Comparison of ENCODE assay signal across 23 cellular contexts in genomic region chr3:40714771-40715170, GRCh38.
DNase-seq lines count a peak whose midpoint lies in the region; ATAC-seq and TF ChIP-seq lines count a peak whose summit lies in the region.
"Had no signal": no experiment of that assay in that cellular context is flagged by ENCODE, and none has a peak within 500 bp of the region (broad histone marks: within the 10 kb centered on the region; RNA-seq: fewer than 3 reads in every experiment).

No MANE protein-coding gene starts in this region.

- H3K27me3 ChIP-seq in testis: no peaks in the 10 kb centered on the region
- H3K27me3 ChIP-seq: gastroesophageal sphincter, tibial nerve had no signal

- no peak for TF ChIP-seq CTCF in WTC11 (IDR thresholded peaks at IDR 0.05)
- TF ChIP-seq CTCF in fibroblast of villous mesenchyme (IDR thresholded peaks at IDR 0.05; ENCODE audit: insufficient read depth, low read depth, low read length): no peak
- TF ChIP-seq CTCF in testis (IDR thresholded peaks at IDR 0.05): no peak
- TF ChIP-seq CTCF in coronary artery (IDR thresholded peaks at IDR 0.05): no peak

- H3K4me1 ChIP-seq in testis: no peaks in the 10 kb centered on the region
- H3K4me1 ChIP-seq: A549 had no signal

- H3K27me3 Mint-ChIP-seq in stimulated activated naive CD8-positive, alpha-beta T cell treated with anti-CD3 and anti-CD28 coated beads, Interleukin-15, Interleukin-2, amounts not matched to agents 100 ng/mL and 50 ng/mL, for 24 hours: peaks cover 12% of the 10 kb centered on the region
- H3K27me3 Mint-ChIP-seq in stimulated activated naive CD8-positive, alpha-beta T cell treated with anti-CD3 and anti-CD28 coated beads, Interleukin-15, amount 100 ng/mL, for 72 hours: peaks cover 35% of the 10 kb centered on the region
- peaks cover 3% of the 10 kb centered on the region; the same call in 1 of the 2 replicates for H3K27me3 Mint-ChIP-seq in WTC11 (ENCODE audit: low read depth)

- H3K27ac Mint-ChIP-seq in stimulated activated naive CD8-positive, alpha-beta T cell treated with anti-CD3 and anti-CD28 coated beads, Interleukin-15, Interleukin-2, amounts not matched to agents 100 ng/mL and 50 ng/mL, for 24 hours: peak overlapping the region; percentile 59
- H3K27ac Mint-ChIP-seq in stimulated activated naive CD8-positive, alpha-beta T cell treated with anti-CD3 and anti-CD28 coated beads, Interleukin-15, amount 100 ng/mL, for 72 hours: peak overlapping the region in 1 of 2 donors; percentile 44
- H3K27ac Mint-ChIP-seq in WTC11: no peak overlapping the region
- H3K27ac Mint-ChIP-seq: activated naive CD4-positive, alpha-beta T cell treated with anti-CD3 and anti-CD28 coated beads, Interleukin-2, amount 50 U/mL, for 24 hours had no signal

- WGBS in testis, 2 donors: 67 to 81% methylated on average over 9 of the region's 9 CpGs

- CTCF ChIA-PET in WTC11 (lab: Charles Lee): no interaction called here

- intact Hi-C loops in testis (cut with DNase I; ENCODE audit: low total_unique reads): no loop called here

- H3K9me3 ChIP-seq in testis: no peaks in the 10 kb centered on the region
- H3K9me3 ChIP-seq: A549, gastroesophageal sphincter, tibial nerve had no signal

- TF ChIP-seq POLR2A in testis (IDR thresholded peaks at IDR 0.05): no peak

- no peaks in the 10 kb centered on the region for H3K36me3 ChIP-seq in testis (ENCODE audit: low read depth, missing control alignments)
- H3K36me3 ChIP-seq: gastroesophageal sphincter, tibial nerve had no signal

- POLR2A ChIA-PET in WTC11 (lab: Charles Lee): no interaction called here

- H3K4me3 ChIP-seq in fibroblast of villous mesenchyme (ENCODE audit: low read depth, low read length): no peak overlapping the region
- H3K4me3 ChIP-seq in testis: no peak overlapping the region
- no peak overlapping the region for H3K4me3 ChIP-seq in coronary artery
- H3K4me3 ChIP-seq: A549, gastroesophageal sphincter, lung, tibial nerve had no signal

- no peaks in the 10 kb centered on the region for H3K36me3 Mint-ChIP-seq in stimulated activated naive CD8-positive, alpha-beta T cell treated with anti-CD3 and anti-CD28 coated beads, Interleukin-15, Interleukin-2, amounts not matched to agents 100 ng/mL and 50 ng/mL, for 24 hours (ENCODE audit: low read depth)
- H3K36me3 Mint-ChIP-seq in WTC11: no peaks in the 10 kb centered on the region
- H3K36me3 Mint-ChIP-seq: activated naive CD4-positive, alpha-beta T cell treated with anti-CD3 and anti-CD28 coated beads, Interleukin-2, amount 50 U/mL, for 24 hours had no signal

- no peak for ATAC-seq in stimulated activated naive CD8-positive, alpha-beta T cell treated with anti-CD3 and anti-CD28 coated beads, Interleukin-15, amount 100 ng/mL, for 72 hours
- ATAC-seq in WTC11 (peak; percentile 34; the same call in 1 of the 2 replicates), HG03159 (IDR thresholded peaks at IDR 0.05; ENCODE audit: unreplicated experiment) (no peak)
- ATAC-seq: A549, gastroesophageal sphincter had no signal

- no peak overlapping the region for H3K4me3 Mint-ChIP-seq in stimulated activated naive CD8-positive, alpha-beta T cell treated with anti-CD3 and anti-CD28 coated beads, Interleukin-15, Interleukin-2, amounts not matched to agents 100 ng/mL and 50 ng/mL, for 24 hours
- H3K4me3 Mint-ChIP-seq in stimulated activated naive CD8-positive, alpha-beta T cell treated with anti-CD3 and anti-CD28 coated beads, Interleukin-15, amount 100 ng/mL, for 72 hours: no peak overlapping the region
- no peak overlapping the region for H3K4me3 Mint-ChIP-seq in WTC11
- H3K4me3 Mint-ChIP-seq: activated naive CD4-positive, alpha-beta T cell treated with anti-CD3 and anti-CD28 coated beads, Interleukin-2, amount 50 U/mL, for 24 hours had no signal

- peaks cover 22% of the 10 kb centered on the region for H3K4me1 Mint-ChIP-seq in stimulated activated naive CD8-positive, alpha-beta T cell treated with anti-CD3 and anti-CD28 coated beads, Interleukin-15, Interleukin-2, amounts not matched to agents 100 ng/mL and 50 ng/mL, for 24 hours (ENCODE audit: low read depth)
- H3K4me1 Mint-ChIP-seq in stimulated activated naive CD8-positive, alpha-beta T cell treated with anti-CD3 and anti-CD28 coated beads, Interleukin-15, amount 100 ng/mL, for 72 hours: peaks cover 6% of the 10 kb centered on the region
- no peaks in the 10 kb centered on the region; the same call in none of the 2 replicates for H3K4me1 Mint-ChIP-seq in WTC11
- H3K4me1 Mint-ChIP-seq: activated naive CD4-positive, alpha-beta T cell treated with anti-CD3 and anti-CD28 coated beads, Interleukin-2, amount 50 U/mL, for 24 hours had no signal

- H3K27ac ChIP-seq in testis: no peak overlapping the region
- no peak overlapping the region for H3K27ac ChIP-seq in coronary artery
- H3K27ac ChIP-seq: A549, gastroesophageal sphincter, tibial nerve had no signal

- no peak for DNase-seq in stimulated activated naive CD8-positive, alpha-beta T cell treated with anti-CD3 and anti-CD28 coated beads, Interleukin-15, amount 100 ng/mL, for 72 hours
- DNase-seq in WTC11 (ENCODE audit: low spot score) (no peak), fibroblast of villous mesenchyme (ENCODE audit: low read depth) (peak; percentile 2), testis (no peak), coronary artery (ENCODE audit: low spot score) (no peak)
- DNase-seq in activated naive CD4-positive, alpha-beta T cell treated with Interleukin-2 at 50 U/mL for 16 hours: no peak
- DNase-seq: anterior cingulate cortex; central memory CD4-positive, alpha-beta T cell; H7; islet precursor cell; NCI-H1048; NCI-H187 treated with DMSO at 0.1 percent for 48 hours; NCI-H526 treated with DMSO at 0.1 percent for 48 hours; SHP77; stimulated activated CD4-positive, alpha-beta T cell treated with anti-CD3 and anti-CD28 coated beads, Interleukin-2, amount 100 ng/mL, for 48 hours; stimulated activated naive CD4-positive, alpha-beta T cell treated with Interleukin-2 at 50 U/mL for 16 hours had no signal

- no peaks in the 10 kb centered on the region for H3K9me3 Mint-ChIP-seq in stimulated activated naive CD8-positive, alpha-beta T cell treated with anti-CD3 and anti-CD28 coated beads, Interleukin-15, Interleukin-2, amounts not matched to agents 100 ng/mL and 50 ng/mL, for 24 hours
- H3K9me3 Mint-ChIP-seq in stimulated activated naive CD8-positive, alpha-beta T cell treated with anti-CD3 and anti-CD28 coated beads, Interleukin-15, amount 100 ng/mL, for 72 hours: no peaks in the 10 kb centered on the region
- peaks cover 4% of the 10 kb centered on the region for H3K9me3 Mint-ChIP-seq in WTC11
- H3K9me3 Mint-ChIP-seq: activated naive CD4-positive, alpha-beta T cell treated with anti-CD3 and anti-CD28 coated beads, Interleukin-2, amount 50 U/mL, for 24 hours had no signal

TF ChIP-seq in WTC11, 78 proteins besides CTCF, POLR2A, EP300 and RAD21:
- TF ChIP-seq MAX (CRISPR knock-in tag; IDR thresholded peaks at IDR 0.05) (peak; percentile 29; the same call in 1 of the 2 replicates), ATF2 (CRISPR knock-in tag; IDR thresholded peaks at IDR 0.05; ENCODE audit: borderline replicate concordance, low read depth) (no peak)
